Comparison of ENCODE assay signal across 8 cellular contexts in genomic region chr12:57983150-57983857, GRCh38. TPM values are rescaled to one million over a fixed set of nuclear protein-coding genes. Genes with fewer than 3 reads are reported as not detected.
DNase-seq lines count a peak whose midpoint lies in the region; ATAC-seq, FAIRE-seq and TF ChIP-seq lines count a peak whose summit lies in the region.

No MANE protein-coding gene starts in this region.

- H3K4me1 ChIP-seq in HCT116 (ENCODE audit: control insufficient read depth in 1 of 2, insufficient read depth in 2 of 2, low read length in 2 of 2) = no peaks in the 10 kb centered on the region

- ATAC-seq in HCT116 (peak; percentile 58; the same call in 1 of the 2 replicates), GM19397 (IDR thresholded peaks at IDR 0.05; ENCODE audit: unreplicated experiment) (no peak)
- no peak for ATAC-seq in stimulated activated memory B cell treated with anti-CD40 and anti-IgM and Interleukin-4, amounts not matched to agents 10 μg/mL and 1 μg/mL and 100 μg/mL, for 72 hours

- BruUV-seq in HCT116 (replicated peaks; lab: Mats Ljungman, UMichigan) = no TSS peak

- H3K27ac Mint-ChIP-seq in stimulated activated memory B cell treated with anti-CD40 and anti-IgM and Interleukin-4, amounts not matched to agents 10 μg/mL and 1 μg/mL and 100 μg/mL, for 72 hours = no peak overlapping the region

- no peak overlapping the region for H3K9ac ChIP-seq in HCT116 (ENCODE audit: low read length)

- H3K9me2 ChIP-seq in HCT116 (ENCODE audit: insufficient read depth) = no peaks in the 10 kb centered on the region

- no peak overlapping the region for H3K4me3 ChIP-seq in HCT116 (replicated peaks in 1 of 2; ENCODE audit: low read depth in 1 of 2, low read length in 2 of 2)

- TF ChIP-seq RAD21 in HCT116 (IDR thresholded peaks at IDR 0.05; ENCODE audit: low read depth) = peak; percentile 84

- no peaks in the 10 kb centered on the region for H4K20me1 ChIP-seq in HCT116 (ENCODE audit: insufficient read depth)

- H3K36me3 Mint-ChIP-seq in stimulated activated memory B cell treated with anti-CD40 and anti-IgM and Interleukin-4, amounts not matched to agents 10 μg/mL and 1 μg/mL and 100 μg/mL, for 72 hours = no peaks in the 10 kb centered on the region

- FAIRE-seq in endometrium (lab: Jason Lieb, UNC) = peak; percentile 93

- peaks cover 34% of the 10 kb centered on the region for H3K27me3 Mint-ChIP-seq in stimulated activated memory B cell treated with anti-CD40 and anti-IgM and Interleukin-4, amounts not matched to agents 10 μg/mL and 1 μg/mL and 100 μg/mL, for 72 hours

- no peaks in the 10 kb centered on the region for H3K9me3 ChIP-seq in HCT116 (ENCODE audit: control insufficient read depth in 1 of 2, insufficient read depth in 1 of 2, low read depth in 1 of 2, low read length in 2 of 2)

- H3K4me2 ChIP-seq in HCT116 (ENCODE audit: low read length) = no peak overlapping the region

- no peak overlapping the region for H3K4me3 Mint-ChIP-seq in stimulated activated memory B cell treated with anti-CD40 and anti-IgM and Interleukin-4, amounts not matched to agents 10 μg/mL and 1 μg/mL and 100 μg/mL, for 72 hours

- H3K36me3 ChIP-seq in HCT116 (ENCODE audit: control insufficient read depth in 1 of 2, insufficient read depth in 2 of 2, low read length in 2 of 2) = no peaks in the 10 kb centered on the region

- no peaks in the 10 kb centered on the region for H3K79me2 ChIP-seq in HCT116 (ENCODE audit: insufficient read depth, low read length)

- CTCF ChIA-PET in HCT116 (lab: Charles Lee) = interaction anchor here (0.6 to 2.0 kb wide), 10 partner anchors 9 to 1182 kb away, joined by 3 to 21 read pairs (median 4); no protein-coding TSS in a partner anchor

- no peak for TF ChIP-seq POLR2A in HCT116 (IDR thresholded peaks at IDR 0.05; ENCODE audit: borderline replicate concordance, extremely low read depth, insufficient read depth, insufficient read length)

- H3K4me1 Mint-ChIP-seq in stimulated activated memory B cell treated with anti-CD40 and anti-IgM and Interleukin-4, amounts not matched to agents 10 μg/mL and 1 μg/mL and 100 μg/mL, for 72 hours = no peaks in the 10 kb centered on the region

- H2AFZ ChIP-seq in HCT116 (ENCODE audit: low read depth, low read length, poor library complexity, severe bottlenecking) = no peak overlapping the region

- DNase-seq in DMS153 (lab: John Stamatoyannopoulos, UW) (peak; percentile 5), HCT116 (ENCODE audit: low read depth, low spot score) (peak; percentile 42), OCI-M1 (lab: John Stamatoyannopoulos, UW) (peak; percentile 68), non-pigmented ciliary epithelial cell (ENCODE audit: low read depth) (peak; percentile 30), occipital lobe (lab: John Stamatoyannopoulos, UW) (no peak)

- intact Hi-C loops in HCT116 (cut with micrococcal nuclease) = loop anchor here (1.0 to 10.0 kb wide), 6 partner anchors 364 to 1821 kb away; no protein-coding TSS in a partner anchor

- H3K27ac ChIP-seq in HCT116 (ENCODE audit: low read depth, low read length) = no peak overlapping the region

- TF ChIP-seq CTCF in HCT116 (IDR thresholded peaks at IDR 0.05 in 2 of 3, conservative IDR thresholded peaks at IDR 0.05 in 1 of 3; ENCODE audit: borderline replicate concordance in 1 of 3, insufficient read depth in 1 of 3, low read depth in 2 of 3, low read length in 2 of 3) = peak; percentile 47 to 77 (median 72)

- no peaks in the 10 kb centered on the region for H3K27me3 ChIP-seq in HCT116 (ENCODE audit: insufficient read depth, low read length)

- POLR2A ChIA-PET in HCT116 (lab: Charles Lee) = no interaction called here

- peaks cover 4% of the 10 kb centered on the region for H3K9me3 Mint-ChIP-seq in stimulated activated memory B cell treated with anti-CD40 and anti-IgM and Interleukin-4, amounts not matched to agents 10 μg/mL and 1 μg/mL and 100 μg/mL, for 72 hours

- RAD21 ChIA-PET in HCT116 (lab: Charles Lee; ENCODE audit: low non-redundant PET in 1 of 2, low total read pairs in 2 of 2, uncharacterized antibody in 2 of 2, unreplicated experiment in 2 of 2) = interaction anchor here (0.6 to 0.8 kb wide), 2 partner anchors 51 to 557 kb away, joined by 3 read pairs; no protein-coding TSS in a partner anchor

TF ChIP-seq in HCT116, 20 proteins besides CTCF, POLR2A, EP300 and RAD21:
- TF ChIP-seq ZFX (IDR thresholded peaks at IDR 0.05) (no peak), ZNF274 (IDR thresholded peaks at IDR 0.05; ENCODE audit: low read depth, low read length) (no peak)

RNA-seq across cellular contexts. Expression of gene ATP23, which starts 41.9 kb away (rescaled TPM):
- total RNA-seq in HCT116 (2021; ENCODE audit: unreplicated experiment) = 9.1 TPM
- 9.6 and 10.1 TPM in 2 replicates for polyA plus RNA-seq in HCT116 (2012)
- total RNA-seq in occipital lobe = 7.5 TPM
